In genomic region chr9:130835441-130836298, GRCh38 we compare ENCODE assay signal across 8 cellular contexts. TPM values are rescaled to one million over a fixed set of nuclear protein-coding genes. Genes with fewer than 3 reads are reported as not detected.
DNase-seq lines count a peak whose midpoint lies in the region; ATAC-seq, FAIRE-seq and TF ChIP-seq lines count a peak whose summit lies in the region.

No MANE protein-coding gene starts in this region.

- no peaks in the 10 kb centered on the region for H3K36me3 ChIP-seq in H7 (replicated peaks; ENCODE audit: control insufficient read depth, insufficient read depth, low read length)

- no peaks in the 10 kb centered on the region for H3K27me3 Mint-ChIP-seq in activated T-cell treated with anti-CD3 and anti-CD28 coated beads, Interleukin-2, amount 50 U/mL, for 72 hours (ENCODE audit: low read depth)
- no peaks in the 10 kb centered on the region for H3K27me3 Mint-ChIP-seq in osteocyte (ENCODE audit: unreplicated experiment)

- H3K9me3 Mint-ChIP-seq in activated T-cell treated with anti-CD3 and anti-CD28 coated beads, Interleukin-2, amount 50 U/mL, for 72 hours: no peaks in the 10 kb centered on the region
- no peaks in the 10 kb centered on the region for H3K9me3 Mint-ChIP-seq in osteocyte (ENCODE audit: unreplicated experiment)

- H3K4me1 Mint-ChIP-seq in activated T-cell treated with anti-CD3 and anti-CD28 coated beads, Interleukin-2, amount 50 U/mL, for 72 hours (ENCODE audit: low read depth): peaks cover 30% of the 10 kb centered on the region
- peaks cover 61% of the 10 kb centered on the region for H3K4me1 Mint-ChIP-seq in osteocyte (ENCODE audit: unreplicated experiment)

- in situ Hi-C loops in G401 (cut with HindIII; ENCODE audit: low sequenced_read_pairs): no loop called here

- DNase-seq in G401 (ENCODE audit: low spot score) (peak; percentile 37), H7 (peak; percentile 91), NCI-H524 (lab: John Stamatoyannopoulos, UW) (peak; percentile 40 to 65), frontal cortex (ENCODE audit: low spot score in 2 of 2) (peak; percentile 47 to 71), osteocyte (ENCODE audit: extremely low spot score, unreplicated experiment) (no peak), H54 (ENCODE audit: insufficient read length, low spot score) (no peak), amniotic stem cell (lab: John Stamatoyannopoulos, UW) (no peak)
- peak; percentile 45 to 65 for DNase-seq in activated T-cell treated with anti-CD3 and anti-CD28 coated beads, Interleukin-2, amount 50 U/mL, for 72 hours

- TF ChIP-seq POLR2A in H54 (IDR thresholded peaks at IDR 0.05; ENCODE audit: low read depth, low read length): no peak

- H3K4me3 ChIP-seq in H7 (ENCODE audit: insufficient read depth, low read depth, low read length): peak overlapping the region; percentile 76

- H3K4me3 Mint-ChIP-seq in activated T-cell treated with anti-CD3 and anti-CD28 coated beads, Interleukin-2, amount 50 U/mL, for 72 hours: peak overlapping the region; percentile 92 to 97
- H3K4me3 Mint-ChIP-seq in osteocyte (ENCODE audit: unreplicated experiment): peak overlapping the region; percentile 98

- FAIRE-seq in frontal cortex (lab: Jason Lieb, UNC) (no peak), H54 (lab: Jason Lieb, UNC) (no peak)

- TF ChIP-seq CTCF in osteocyte (IDR thresholded peaks at IDR 0.05): no peak

- peaks cover 1 to 2% of the 10 kb centered on the region in 2 donors for H3K36me3 Mint-ChIP-seq in activated T-cell treated with anti-CD3 and anti-CD28 coated beads, Interleukin-2, amount 50 U/mL, for 72 hours (ENCODE audit: insufficient read depth in 2 of 2)
- no peaks in the 10 kb centered on the region for H3K36me3 Mint-ChIP-seq in osteocyte (ENCODE audit: unreplicated experiment)

- peak overlapping the region; percentile 98 for H3K27ac Mint-ChIP-seq in activated T-cell treated with anti-CD3 and anti-CD28 coated beads, Interleukin-2, amount 50 U/mL, for 72 hours
- peak overlapping the region; percentile 98 for H3K27ac Mint-ChIP-seq in osteocyte (ENCODE audit: unreplicated experiment)

- ATAC-seq in activated T-cell treated with anti-CD3 and anti-CD28 coated beads, Interleukin-2, amount 50 U/mL, for 72 hours (replicated peaks in 1 of 2): peak; percentile 27 to 30

- no peaks in the 10 kb centered on the region for H3K27me3 ChIP-seq in H7 (ENCODE audit: control insufficient read depth, insufficient read depth, low read length)

RNA-seq across cellular contexts. Expression of gene ABL1, which starts 0.6 kb away (rescaled TPM):
- total RNA-seq in G401 (2014; rRNA removed; shearing (Covaris generic)): 22.3 and 27.1 TPM in 2 replicates
- 57.6 and 61.5 TPM in 2 replicates for total RNA-seq in H7 (2014; rRNA removed; shearing (Covaris generic))
- 10 to 100 TPM; 36.5 to 39.9 TPM for total RNA-seq in activated T-cell treated with anti-CD3 and anti-CD28 coated beads, Interleukin-2, amount 50 U/mL, for 72 hours
- 21.6 TPM for total RNA-seq in frontal cortex
- total RNA-seq in osteocyte: 97.7 and 101 TPM in 2 replicates

Comparison
In these comparisons a context has a peak if more than half of its experiments do, and no peak if none do; other contexts are left out.
1. DNase-seq: peak in G401 (single experiment), H7 (single experiment), NCI-H524 (2 of 2), activated T-cell treated with anti-CD3 and anti-CD28 coated beads, Interleukin-2, amount 50 U/mL, for 72 hours (2 of 2) and frontal cortex (2 of 2); none in osteocyte (single experiment), H54 (single experiment) and amniotic stem cell (single experiment).